ENCODE assay signal across 27 cellular contexts in the genomic region with DNA sequence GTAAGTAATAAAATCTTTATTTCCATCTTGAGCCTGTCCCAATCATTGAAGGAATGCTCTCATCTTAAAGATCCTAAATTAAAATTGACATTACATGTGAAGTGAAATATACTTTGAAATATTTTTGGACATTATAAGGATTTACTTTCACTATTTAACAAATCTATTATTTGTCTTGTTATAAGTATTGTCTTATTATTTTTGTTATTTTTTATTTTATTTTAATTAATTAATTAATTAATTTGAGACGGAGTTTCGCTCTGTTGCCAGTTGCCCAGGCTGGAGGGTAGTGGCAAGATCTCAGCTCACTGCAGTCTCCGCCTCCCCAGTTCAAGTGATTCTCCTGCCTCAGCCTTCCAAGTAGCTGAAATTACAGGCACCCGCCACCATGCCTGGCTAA.
DNase-seq lines count a peak whose midpoint lies in the region; ATAC-seq, FAIRE-seq and TF ChIP-seq lines count a peak whose summit lies in the region.
"Had no signal": no experiment of that assay in that cellular context is flagged by ENCODE, and none has a peak within 500 bp of the region (broad histone marks: within the 10 kb centered on the region; RNA-seq: fewer than 3 reads in every experiment).

No MANE protein-coding gene starts in this region.

- H3K27me3 ChIP-seq in PC-9 (ENCODE audit: insufficient read depth, low read depth) = no peaks in the 10 kb centered on the region
- H3K27me3 ChIP-seq: BLaER1 treated with 17β-estradiol and CSF1 and Interleukin-3, amounts not matched to agents 10 nM and 100 nM had no signal

- BruUV-seq in PC-9 (replicated peaks; lab: Mats Ljungman, UMichigan) = no TSS peak

- no peak overlapping the region for H3K27ac Mint-ChIP-seq in WTC11
- H3K27ac Mint-ChIP-seq: B cell; CD4-positive, alpha-beta memory T cell; CD4-positive, CD25-positive, alpha-beta regulatory T cell; CD8-positive, alpha-beta memory T cell had no signal

- no peaks in the 10 kb centered on the region for H3K27me3 Mint-ChIP-seq in WTC11 (ENCODE audit: low read depth)
- H3K27me3 Mint-ChIP-seq: B cell; CD4-positive, alpha-beta memory T cell; CD4-positive, CD25-positive, alpha-beta regulatory T cell; CD8-positive, alpha-beta memory T cell had no signal

- no peak for TF ChIP-seq CTCF in PC-9 (conservative IDR thresholded peaks at IDR 0.05)
- TF ChIP-seq CTCF in WTC11 (IDR thresholded peaks at IDR 0.05) = no peak
- TF ChIP-seq CTCF in kidney (IDR thresholded peaks at IDR 0.05; ENCODE audit: borderline replicate concordance, extremely low read depth, insufficient read depth) = no peak

- no peak overlapping the region for H3K4me3 ChIP-seq in PC-9
- H3K4me3 ChIP-seq in kidney (ENCODE audit: low read length in 2 of 2) = no peak overlapping the region
- H3K4me3 ChIP-seq: A549; BLaER1 treated with 17β-estradiol and CSF1 and Interleukin-3, amounts not matched to agents 10 nM and 100 nM; GM12878 had no signal

- peaks cover 11% of the 10 kb centered on the region for H3K4me1 Mint-ChIP-seq in WTC11
- H3K4me1 Mint-ChIP-seq: B cell; CD8-positive, alpha-beta memory T cell had no signal

- peak; percentile 33 for FAIRE-seq in kidney (lab: Jason Lieb, UNC)
- FAIRE-seq: A549, GM12878, GM12892, GM18507 had no signal

- CTCF ChIA-PET in PC-9 (lab: Charles Lee) = no interaction called here
- CTCF ChIA-PET in WTC11 (lab: Charles Lee) = interaction anchor here (1.0 kb wide), 1 partner anchor 52 kb away, joined by 3 read pairs; no protein-coding TSS in a partner anchor

- no peak overlapping the region for H3K9ac ChIP-seq in kidney (ENCODE audit: low read length in 2 of 2)
- H3K9ac ChIP-seq: BLaER1 treated with 17β-estradiol and CSF1 and Interleukin-3, amounts not matched to agents 10 nM and 100 nM had no signal

- DNase-seq in PC-9 (no peak), WTC11 (ENCODE audit: low spot score) (peak; percentile 10), kidney (no peak), caudate nucleus (lab: John Stamatoyannopoulos, UW) (no peak), CD1c-positive myeloid dendritic cell (ENCODE audit: extremely low spot score) (no peak)
- DNase-seq: 8988T; AML-193; CD4-positive, alpha-beta memory T cell; CD4-positive, CD25-positive, alpha-beta regulatory T cell; CD8-positive, alpha-beta memory T cell; COR-L47; DMS 273 treated with DMSO at 0.1 percent for 48 hours; DMS153; DMS53; DMS79; DND-41; EL; GDM1 had no signal

- H3K9me3 Mint-ChIP-seq in WTC11 = no peaks in the 10 kb centered on the region
- H3K9me3 Mint-ChIP-seq: CD4-positive, alpha-beta memory T cell; CD8-positive, alpha-beta memory T cell had no signal

- ATAC-seq in WTC11 (no peak), GM21367 (IDR thresholded peaks at IDR 0.05; ENCODE audit: unreplicated experiment) (no peak), HG03354 (IDR thresholded peaks at IDR 0.05; ENCODE audit: poor library complexity, severe bottlenecking, unreplicated experiment) (no peak)
- ATAC-seq: A549, GM12878 had no signal

- no peaks in the 10 kb centered on the region for H3K79me2 ChIP-seq in PC-9 (ENCODE audit: low read depth)

- POLR2A ChIA-PET in PC-9 (lab: Charles Lee; ENCODE audit: unreplicated experiment) = no interaction called here
- POLR2A ChIA-PET in WTC11 (lab: Charles Lee) = no interaction called here

- H3K27ac ChIP-seq in PC-9 (no peak overlapping the region), kidney (ENCODE audit: low read depth in 2 of 2, low read length in 2 of 2) (no peak overlapping the region), caudate nucleus (ENCODE audit: low read depth, low read length) (no peak overlapping the region)
- H3K27ac ChIP-seq: A549; BLaER1 treated with 17β-estradiol and CSF1 and Interleukin-3, amounts not matched to agents 10 nM and 100 nM; C4-2B had no signal

- no peak overlapping the region for H3K4me3 Mint-ChIP-seq in WTC11
- H3K4me3 Mint-ChIP-seq: B cell; CD4-positive, alpha-beta memory T cell; CD4-positive, CD25-positive, alpha-beta regulatory T cell; CD8-positive, alpha-beta memory T cell had no signal

- H4K20me1 ChIP-seq in PC-9 (ENCODE audit: insufficient read depth) = no peaks in the 10 kb centered on the region
- H4K20me1 ChIP-seq: BLaER1 treated with 17β-estradiol and CSF1 and Interleukin-3, amounts not matched to agents 10 nM and 100 nM had no signal

- H3K36me3 Mint-ChIP-seq in WTC11 = no peaks in the 10 kb centered on the region

- H3K36me3 ChIP-seq in PC-9 (ENCODE audit: low read depth) (no peaks in the 10 kb centered on the region), kidney (ENCODE audit: control insufficient read depth in 1 of 2, insufficient read depth in 2 of 2, low read length in 2 of 2) (no peaks in the 10 kb centered on the region)

- intact Hi-C loops in PC-9 (cut with micrococcal nuclease; ENCODE audit: unreplicated experiment) (no loop called here), kidney (cut with DNase I) (no loop called here)

- 0 out of 2 replicates have a peak overlapping the region, but pooled peaks have one; percentile 14 for H2AFZ ChIP-seq in PC-9

- H3F3A ChIP-seq in PC-9 (ENCODE audit: insufficient read depth, low read depth) = no peaks in the 10 kb centered on the region

- H3K9me2 ChIP-seq in PC-9 (ENCODE audit: insufficient read depth) = peaks cover 6% of the 10 kb centered on the region; the same call in 1 of the 2 replicates

- H3K4me1 ChIP-seq in PC-9 (replicated peaks; ENCODE audit: insufficient read depth) (no peaks in the 10 kb centered on the region), kidney (ENCODE audit: control insufficient read depth in 1 of 2, insufficient read depth in 1 of 2, low read depth in 1 of 2, low read length in 2 of 2) (no peaks in the 10 kb centered on the region)
- H3K4me1 ChIP-seq: BLaER1 treated with 17β-estradiol and CSF1 and Interleukin-3, amounts not matched to agents 10 nM and 100 nM had no signal

- H3K4me2 ChIP-seq in PC-9 = no peak overlapping the region
- H3K4me2 ChIP-seq: A549; BLaER1 treated with 17β-estradiol and CSF1 and Interleukin-3, amounts not matched to agents 10 nM and 100 nM had no signal

- H3K9me3 ChIP-seq in PC-9 (ENCODE audit: insufficient read depth, low read depth) (no peaks in the 10 kb centered on the region), kidney (ENCODE audit: control insufficient read depth in 1 of 2, low read length in 2 of 2) (no peaks in the 10 kb centered on the region)
- H3K9me3 ChIP-seq: A549; BLaER1 treated with 17β-estradiol and CSF1 and Interleukin-3, amounts not matched to agents 10 nM and 100 nM had no signal

TF ChIP-seq in WTC11, 78 proteins besides CTCF, POLR2A, EP300 and RAD21:
- TF ChIP-seq HMGA2 (CRISPR knock-in tag; IDR thresholded peaks at IDR 0.05) (peak; percentile 92), ZNF219 (CRISPR knock-in tag; IDR thresholded peaks at IDR 0.05; ENCODE audit: borderline replicate concordance) (no peak)
